ENCODE assay signal across 40 cellular contexts in the genomic region with DNA sequence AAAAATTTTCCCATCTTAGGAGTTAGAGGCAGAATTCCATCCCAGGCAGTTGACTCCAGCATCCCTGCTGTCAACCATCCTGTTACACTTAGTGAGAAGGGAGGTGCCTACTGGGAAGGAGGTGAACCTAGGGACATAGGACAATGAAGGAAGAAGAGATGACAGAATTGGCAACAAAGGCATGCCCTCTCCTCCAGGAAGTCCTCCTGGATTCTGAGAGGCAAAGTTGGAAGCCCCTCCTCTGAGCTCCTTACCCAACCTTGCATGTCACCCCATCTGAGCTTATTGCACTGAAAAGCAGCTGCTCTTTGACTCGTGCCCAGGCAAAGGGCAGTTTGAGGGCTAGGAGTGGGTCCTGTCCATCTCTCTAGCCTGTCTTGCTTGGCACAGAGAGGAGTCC.
"Had no signal": no experiment of that assay in that cellular context is flagged by ENCODE, and none has a peak within 500 bp of the region (broad histone marks: within the 10 kb centered on the region; RNA-seq: fewer than 3 reads in every experiment).

No MANE protein-coding gene starts in this region.

- H3K4me1 ChIP-seq: adrenal gland, ascending aorta, body of pancreas, breast epithelium had no signal

- H3K27ac ChIP-seq: adrenal gland, ascending aorta, body of pancreas, brain microvascular endothelial cell, breast epithelium, cardiac muscle cell had no signal

- H3K27me3 ChIP-seq: ascending aorta, body of pancreas, brain microvascular endothelial cell had no signal

- H3K36me3 Mint-ChIP-seq: activated naive CD4-positive, alpha-beta T cell treated with anti-CD3 and anti-CD28 coated beads, Interleukin-2, amount 10 ng/mL, durations not matched to agents 7 days and 5 days; activated naive CD4-positive, alpha-beta T cell treated with anti-CD3 and anti-CD28 coated beads, Interleukin-2, amount 50 U/mL, for 24 hours; activated naive CD4-positive, alpha-beta T cell treated with anti-CD3 and anti-CD28 coated beads, Interleukin-2, amount 50 U/mL, for 72 hours; activated naive CD8-positive, alpha-beta T cell; activated naive CD8-positive, alpha-beta T cell treated with anti-CD3 and anti-CD28 coated beads for 36 hours; activated naive CD8-positive, alpha-beta T cell treated with anti-CD3 and anti-CD28 coated beads, Interleukin-2, amount 10 ng/mL, durations not matched to agents 7 days and 5 days; brain had no signal

- ATAC-seq: activated naive CD4-positive, alpha-beta T cell treated with anti-CD3 and anti-CD28 coated beads, Interleukin-2, amount 50 U/mL, for 72 hours; activated T-cell treated with anti-CD3 and anti-CD28 coated beads, Interleukin-2, amount 50 U/mL, for 4 hours; activated T-cell treated with anti-CD3 and anti-CD28 coated beads, Interleukin-2, amount 50 U/mL, for 72 hours; activated T-helper 17 cell treated with anti-CD3 and anti-CD28 coated beads, Interleukin-2, amount 50 U/mL, for 72 hours; body of pancreas had no signal

- DNase-seq: activated effector memory CD4-positive, alpha-beta T cell treated with anti-CD3 and anti-CD28 coated beads, Interleukin-2, amount 50 U/mL, for 16 hours; activated effector memory CD4-positive, alpha-beta T cell treated with Interleukin-2 at 50 U/mL for 16 hours; activated gamma-delta T cell; activated gamma-delta T cell treated with Interleukin-2 at 50 U/mL for 16 hours; activated naive CD4-positive, alpha-beta T cell; activated naive CD4-positive, alpha-beta T cell treated with anti-CD3 and anti-CD28 coated beads for 36 hours; activated naive CD4-positive, alpha-beta T cell treated with anti-CD3 and anti-CD28 coated beads, Interleukin-2, amount 10 ng/mL, durations not matched to agents 7 days and 5 days; activated naive CD4-positive, alpha-beta T cell treated with anti-CD3 and anti-CD28 coated beads, Interleukin-2, amount 50 U/mL, for 16 hours; activated naive CD4-positive, alpha-beta T cell treated with Interleukin-2 at 50 U/mL for 16 hours; activated naive CD8-positive, alpha-beta T cell treated with anti-CD3 and anti-CD28 coated beads for 36 hours; activated naive CD8-positive, alpha-beta T cell treated with anti-CD3 and anti-CD28 coated beads, Interleukin-2, amount 10 ng/mL, durations not matched to agents 7 days and 5 days; activated T-cell treated with anti-CD3 and anti-CD28 coated beads for 4 hours; activated T-cell treated with anti-CD3 and anti-CD28 coated beads, Interleukin-2, amount 50 U/mL, for 1 hour; activated T-cell treated with anti-CD3 and anti-CD28 coated beads, Interleukin-2, amount 50 U/mL, for 24 hours; activated T-cell treated with anti-CD3 and anti-CD28 coated beads, Interleukin-2, amount 50 U/mL, for 4 hours; activated T-cell treated with anti-CD3 and anti-CD28 coated beads, Interleukin-2, amount 50 U/mL, for 48 hours; activated T-cell treated with anti-CD3 and anti-CD28 coated beads, Interleukin-2, amount 50 U/mL, for 72 hours; adrenal gland; amniotic stem cell; amygdala; anterior cingulate cortex; aorta; body of pancreas; brain microvascular endothelial cell; caudate nucleus; central memory CD4-positive, alpha-beta T cell; cerebellar nuclear complex had no signal

- H3K4me3 Mint-ChIP-seq: activated naive CD4-positive, alpha-beta T cell treated with anti-CD3 and anti-CD28 coated beads for 36 hours; activated naive CD4-positive, alpha-beta T cell treated with anti-CD3 and anti-CD28 coated beads, Interleukin-2, amount 10 ng/mL, durations not matched to agents 7 days and 5 days; activated naive CD4-positive, alpha-beta T cell treated with anti-CD3 and anti-CD28 coated beads, Interleukin-2, amount 50 U/mL, for 24 hours; activated naive CD8-positive, alpha-beta T cell; activated naive CD8-positive, alpha-beta T cell treated with anti-CD3 and anti-CD28 coated beads for 36 hours; activated naive CD8-positive, alpha-beta T cell treated with anti-CD3 and anti-CD28 coated beads, Interleukin-2, amount 10 ng/mL, durations not matched to agents 7 days and 5 days; activated T-cell treated with anti-CD3 and anti-CD28 coated beads, Interleukin-2, amount 50 U/mL, for 24 hours; activated T-cell treated with anti-CD3 and anti-CD28 coated beads, Interleukin-2, amount 50 U/mL, for 4 hours; activated T-cell treated with anti-CD3 and anti-CD28 coated beads, Interleukin-2, amount 50 U/mL, for 72 hours; activated T-helper 1 cell treated with anti-CD3 and anti-CD28 coated beads, Interleukin-12 subunit alpha, Interleukin-12 subunit beta, Interleukin-2, Interleukin-4 antibody, amounts not matched to agents 30 ng/mL and 10 ng/mL and 1 ng/mL, durations not matched to agents 14 hours and 24 hours and 36 hours; activated T-helper 17 cell treated with anti-CD3 and anti-CD28 coated beads, Interleukin-2, amount 50 U/mL, for 72 hours; brain; central memory CD8-positive, alpha-beta T cell had no signal

- H3K4me3 ChIP-seq: adrenal gland, ascending aorta, body of pancreas, breast epithelium, cardiac muscle cell had no signal

- FAIRE-seq: astrocyte, bronchial epithelial cell had no signal

- H3K9me3 ChIP-seq: adrenal gland, ascending aorta, body of pancreas, breast epithelium had no signal

- H3K9me3 Mint-ChIP-seq: activated naive CD4-positive, alpha-beta T cell treated with anti-CD3 and anti-CD28 coated beads for 36 hours; activated naive CD4-positive, alpha-beta T cell treated with anti-CD3 and anti-CD28 coated beads, Interleukin-2, amount 10 ng/mL, durations not matched to agents 7 days and 5 days; activated naive CD4-positive, alpha-beta T cell treated with anti-CD3 and anti-CD28 coated beads, Interleukin-2, amount 50 U/mL, for 24 hours; activated naive CD4-positive, alpha-beta T cell treated with anti-CD3 and anti-CD28 coated beads, Interleukin-2, amount 50 U/mL, for 72 hours; activated naive CD8-positive, alpha-beta T cell treated with anti-CD3 and anti-CD28 coated beads for 36 hours; activated naive CD8-positive, alpha-beta T cell treated with anti-CD3 and anti-CD28 coated beads, Interleukin-2, amount 10 ng/mL, durations not matched to agents 7 days and 5 days; activated T-cell treated with anti-CD3 and anti-CD28 coated beads, Interleukin-2, amount 50 U/mL, for 24 hours; activated T-cell treated with anti-CD3 and anti-CD28 coated beads, Interleukin-2, amount 50 U/mL, for 4 hours; activated T-cell treated with anti-CD3 and anti-CD28 coated beads, Interleukin-2, amount 50 U/mL, for 72 hours; activated T-helper 1 cell treated with anti-CD3 and anti-CD28 coated beads, Interleukin-12 subunit alpha, Interleukin-12 subunit beta, Interleukin-2, Interleukin-4 antibody, amounts not matched to agents 30 ng/mL and 10 ng/mL and 1 ng/mL, durations not matched to agents 14 hours and 24 hours and 36 hours; activated T-helper 17 cell treated with anti-CD3 and anti-CD28 coated beads, Interleukin-2, amount 50 U/mL, for 72 hours; activated T-helper 2 cell treated with anti-CD3 and anti-CD28 coated beads, Interferon-gamma antibody, Interleukin-2, Interleukin-4, amounts not matched to agents 10 μg/mL and 5 μg/mL and 100 μg/mL, durations not matched to agents 14 hours and 24 hours and 36 hours; central memory CD8-positive, alpha-beta T cell had no signal

- H3K27ac Mint-ChIP-seq: activated naive CD4-positive, alpha-beta T cell treated with anti-CD3 and anti-CD28 coated beads for 36 hours; activated naive CD4-positive, alpha-beta T cell treated with anti-CD3 and anti-CD28 coated beads, Interleukin-2, amount 10 ng/mL, durations not matched to agents 7 days and 5 days; activated naive CD4-positive, alpha-beta T cell treated with anti-CD3 and anti-CD28 coated beads, Interleukin-2, amount 50 U/mL, for 24 hours; activated naive CD4-positive, alpha-beta T cell treated with anti-CD3 and anti-CD28 coated beads, Interleukin-2, amount 50 U/mL, for 72 hours; activated naive CD8-positive, alpha-beta T cell; activated naive CD8-positive, alpha-beta T cell treated with anti-CD3 and anti-CD28 coated beads for 36 hours; activated naive CD8-positive, alpha-beta T cell treated with anti-CD3 and anti-CD28 coated beads, Interleukin-2, amount 10 ng/mL, durations not matched to agents 7 days and 5 days; activated T-cell treated with anti-CD3 and anti-CD28 coated beads, Interleukin-2, amount 50 U/mL, for 24 hours; activated T-cell treated with anti-CD3 and anti-CD28 coated beads, Interleukin-2, amount 50 U/mL, for 72 hours; activated T-helper 1 cell treated with anti-CD3 and anti-CD28 coated beads, Interleukin-12 subunit alpha, Interleukin-12 subunit beta, Interleukin-2, Interleukin-4 antibody, amounts not matched to agents 30 ng/mL and 10 ng/mL and 1 ng/mL, durations not matched to agents 14 hours and 24 hours and 36 hours; activated T-helper 17 cell treated with anti-CD3 and anti-CD28 coated beads, Interleukin-2, amount 50 U/mL, for 72 hours; activated T-helper 2 cell treated with anti-CD3 and anti-CD28 coated beads, Interferon-gamma antibody, Interleukin-2, Interleukin-4, amounts not matched to agents 10 μg/mL and 5 μg/mL and 100 μg/mL, durations not matched to agents 14 hours and 24 hours and 36 hours had no signal

- H3K4me1 Mint-ChIP-seq: activated naive CD4-positive, alpha-beta T cell treated with anti-CD3 and anti-CD28 coated beads, Interleukin-2, amount 10 ng/mL, durations not matched to agents 7 days and 5 days; activated naive CD4-positive, alpha-beta T cell treated with anti-CD3 and anti-CD28 coated beads, Interleukin-2, amount 50 U/mL, for 24 hours; activated naive CD8-positive, alpha-beta T cell treated with anti-CD3 and anti-CD28 coated beads for 36 hours; activated T-helper 17 cell treated with anti-CD3 and anti-CD28 coated beads, Interleukin-2, amount 50 U/mL, for 72 hours; central memory CD8-positive, alpha-beta T cell had no signal

- H3K36me3 ChIP-seq: adrenal gland, ascending aorta, brain microvascular endothelial cell, breast epithelium, cardiac muscle cell had no signal
